Comparison of ENCODE assay signal across 24 cellular contexts in the genomic region with DNA sequence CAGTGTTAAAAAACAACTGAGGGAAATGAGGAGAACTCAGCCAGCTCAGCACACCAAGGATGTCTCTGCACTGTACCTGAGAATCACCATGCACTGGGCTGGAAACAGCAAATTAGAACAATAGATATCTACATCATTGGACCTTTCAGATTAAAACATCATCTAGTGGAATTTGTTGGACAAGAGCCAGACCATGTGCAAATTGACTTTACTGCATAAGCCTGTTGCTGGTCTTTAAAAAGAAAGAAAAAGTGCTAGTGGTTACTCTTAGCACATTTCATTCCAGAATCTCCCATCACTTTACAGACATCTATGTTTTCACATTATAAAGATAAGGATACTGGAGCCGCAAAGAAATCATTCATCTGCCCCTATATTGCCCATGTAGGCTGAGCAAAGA.
DNase-seq lines count a peak whose midpoint lies in the region; ATAC-seq, FAIRE-seq and TF ChIP-seq lines count a peak whose summit lies in the region.
"Had no signal": no experiment of that assay in that cellular context is flagged by ENCODE, and none has a peak within 500 bp of the region (broad histone marks: within the 10 kb centered on the region; RNA-seq: fewer than 3 reads in every experiment).

No MANE protein-coding gene starts in this region.

- H3K27me3 ChIP-seq in esophagus squamous epithelium (no peaks in the 10 kb centered on the region), pancreas (no peaks in the 10 kb centered on the region), tibial artery (no peaks in the 10 kb centered on the region), aorta (ENCODE audit: control insufficient read depth in 1 of 2, insufficient read depth in 2 of 2, low read length in 1 of 2) (no peaks in the 10 kb centered on the region), ovary (no peaks in the 10 kb centered on the region)
- H3K27me3 ChIP-seq: neutrophil, Peyer's patch, SJCRH30 had no signal

- H3K4me3 ChIP-seq in esophagus squamous epithelium, result no peak overlapping the region
- no peak overlapping the region for H3K4me3 ChIP-seq in pancreas
- no peak overlapping the region for H3K4me3 ChIP-seq in tibial artery
- no peak overlapping the region for H3K4me3 ChIP-seq in aorta (ENCODE audit: low read length in 2 of 2)
- H3K4me3 ChIP-seq in ovary, result no peak overlapping the region
- H3K4me3 ChIP-seq: heart right ventricle, Peyer's patch, SJCRH30 had no signal

- peak overlapping the region; percentile 54 for H3K27ac ChIP-seq in VCaP
- peak overlapping the region; percentile 39 to 90 (median 67) for H3K27ac ChIP-seq in esophagus squamous epithelium
- peak overlapping the region in 3 of 4 donors; percentile 38 to 64 (median 61) for H3K27ac ChIP-seq in pancreas
- H3K27ac ChIP-seq in tibial artery, result peak overlapping the region; percentile 62 to 74
- no peak overlapping the region for H3K27ac ChIP-seq in aorta (ENCODE audit: low read depth in 1 of 2, low read length in 2 of 2)
- H3K27ac ChIP-seq in ovary, result peak overlapping the region in 1 of 2 donors; percentile 26
- H3K27ac ChIP-seq: heart right ventricle, neutrophil, WERI-Rb-1 had no signal

- H3K9me3 ChIP-seq in esophagus squamous epithelium (no peaks in the 10 kb centered on the region), pancreas (no peaks in the 10 kb centered on the region), tibial artery (no peaks in the 10 kb centered on the region), aorta (ENCODE audit: control insufficient read depth, low read length) (no peaks in the 10 kb centered on the region), ovary (no peaks in the 10 kb centered on the region)
- H3K9me3 ChIP-seq: heart right ventricle, neutrophil, Peyer's patch had no signal

- H3K4me1 ChIP-seq in esophagus squamous epithelium, result peaks cover 12 to 69% (median 29%) of the 10 kb centered on the region in 3 donors
- H3K4me1 ChIP-seq in pancreas, result peaks cover 0 to 16% (median 0%) of the 10 kb centered on the region in 3 donors
- H3K4me1 ChIP-seq in tibial artery, result peaks cover 0 to 40% (median 23%) of the 10 kb centered on the region in 4 donors
- H3K4me1 ChIP-seq in aorta (ENCODE audit: control insufficient read depth in 1 of 2, insufficient read depth in 2 of 2, low read length in 2 of 2), result peaks cover 0 to 3% of the 10 kb centered on the region in 2 donors
- peaks cover 15% of the 10 kb centered on the region for H3K4me1 ChIP-seq in ovary (ENCODE audit: insufficient read depth)
- H3K4me1 ChIP-seq: heart right ventricle had no signal

- TF ChIP-seq CTCF in VCaP (conservative IDR thresholded peaks at IDR 0.05) (no peak), esophagus squamous epithelium (IDR thresholded peaks at IDR 0.05) (no peak), pancreas (IDR thresholded peaks at IDR 0.05) (no peak), tibial artery (IDR thresholded peaks at IDR 0.05) (no peak), ovary (IDR thresholded peaks at IDR 0.05) (no peak)

- no peak for TF ChIP-seq EP300 in ovary (IDR thresholded peaks at IDR 0.05)

- TF ChIP-seq POLR2A in esophagus squamous epithelium (IDR thresholded peaks at IDR 0.05) (no peak), ovary (IDR thresholded peaks at IDR 0.05) (no peak)

- FAIRE-seq in pancreas (lab: Jason Lieb, UNC), result no peak
- FAIRE-seq: urothelium cell line had no signal

- 92 to 100% methylated on average over 1 of the region's 1 CpG for WGBS in esophagus squamous epithelium, 2 donors
- 57 to 66% methylated on average over 1 of the region's 1 CpG for WGBS in pancreas, 2 donors
- WGBS in aorta, 2 donors, result 94 to 100% methylated on average over 1 of the region's 1 CpG
- 60 to 66% (median 64%) methylated on average over 1 of the region's 1 CpG for WGBS in ovary, 3 donors

- H3K36me3 ChIP-seq in esophagus squamous epithelium, result peaks cover 0 to 9% (median 0%) of the 10 kb centered on the region in 3 donors
- no peaks in the 10 kb centered on the region for H3K36me3 ChIP-seq in pancreas
- H3K36me3 ChIP-seq in tibial artery, result no peaks in the 10 kb centered on the region
- H3K36me3 ChIP-seq in aorta (ENCODE audit: control insufficient read depth in 1 of 2, insufficient read depth in 2 of 2, low read length in 1 of 2), result peaks cover 0 to 4% of the 10 kb centered on the region in 2 donors
- no peaks in the 10 kb centered on the region for H3K36me3 ChIP-seq in ovary
- H3K36me3 ChIP-seq: heart right ventricle, neutrophil, Peyer's patch, SJCRH30 had no signal

- intact Hi-C loops in esophagus squamous epithelium (cut with DNase I), result no loop called here
- intact Hi-C loops in pancreas (cut with DNase I), result no loop called here
- intact Hi-C loops in tibial artery (cut with DNase I; ENCODE audit: low total_unique reads), result no loop called here
- intact Hi-C loops in aorta (cut with DNase I), result no loop called here
- intact Hi-C loops in ovary (cut with DNase I), result no loop called here

- DNase-seq in esophagus squamous epithelium (lab: John Stamatoyannopoulos, UW) (no peak), pancreas (no peak), tibial artery (no peak), aorta (no peak), ovary (no peak)
- DNase-seq in activated CD4-positive, alpha-beta T cell treated with anti-CD3 and anti-CD28 coated beads, Interleukin-2, amount 50 U/mL, for 48 hours, result no peak
- DNase-seq: activated CD4-positive, alpha-beta T cell treated with anti-CD3 and anti-CD28 coated beads, Interleukin-2, amount 50 U/mL, for 1 hour; activated CD8-positive, alpha-beta memory T cell treated with anti-CD3 and anti-CD28 coated beads, Interleukin-2, amount 50 U/mL, for 48 hours; activated naive CD8-positive, alpha-beta T cell treated with anti-CD3 and anti-CD28 coated beads, Interleukin-2, amount 10 ng/mL, durations not matched to agents 7 days and 5 days; CD4-positive, alpha-beta T cell; DMS153; HCEC 1CT; heart right ventricle; KBM-7; NCI-H510A treated with DMSO at 0.1 percent for 48 hours; Peyer's patch; right cardiac atrium; stimulated activated naive CD8-positive, alpha-beta T cell treated with anti-CD3 and anti-CD28 coated beads, Interleukin-15, amount 100 ng/mL, for 72 hours; T-helper 1 cell had no signal

- peak in 1 of 4 donors; percentile 8 for ATAC-seq in pancreas
- ATAC-seq in aorta (ENCODE audit: low FRiP score), result no peak
- ATAC-seq: heart right ventricle; right cardiac atrium; stimulated activated naive CD8-positive, alpha-beta T cell treated with anti-CD3 and anti-CD28 coated beads, Interleukin-15, amount 100 ng/mL, for 72 hours had no signal

Comparison
In these comparisons a context has a peak if more than half of its experiments do, and no peak if none do; other contexts are left out.
1. H3K27ac ChIP-seq: peak in VCaP (single experiment), esophagus squamous epithelium (4 of 4), pancreas (3 of 4) and tibial artery (2 of 2); none in aorta (0 of 2).